ENCODE assay signal across 1 cellular context in genomic region chr12:46964496-46965098, GRCh38.
TF ChIP-seq lines count a peak whose summit lies in the region.

No MANE protein-coding gene starts in this region.

TF ChIP-seq in H1, 55 proteins besides CTCF, POLR2A, EP300 and RAD21 (continued from another document):
- no peak for TF ChIP-seq CHD7 (IDR thresholded peaks at IDR 0.05; ENCODE audit: insufficient replicate concordance, low read length)
- TF ChIP-seq RXRA (IDR thresholded peaks at IDR 0.05; ENCODE audit: insufficient read depth, low read depth, low read length): no peak
- TF ChIP-seq ASH2L (IDR thresholded peaks at IDR 0.05; ENCODE audit: low read length): no peak
- TF ChIP-seq, protein P1, sequence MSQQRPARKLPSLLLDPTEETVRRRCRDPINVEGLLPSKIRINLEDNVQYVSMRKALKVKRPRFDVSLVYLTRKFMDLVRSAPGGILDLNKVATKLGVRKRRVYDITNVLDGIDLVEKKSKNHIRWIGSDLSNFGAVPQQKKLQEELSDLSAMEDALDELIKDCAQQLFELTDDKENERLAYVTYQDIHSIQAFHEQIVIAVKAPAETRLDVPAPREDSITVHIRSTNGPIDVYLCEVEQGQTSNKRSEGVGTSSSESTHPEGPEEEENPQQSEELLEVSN (IDR thresholded peaks at IDR 0.05): peak; percentile 90
- no peak for TF ChIP-seq CBX8 (IDR thresholded peaks at IDR 0.05; ENCODE audit: borderline replicate concordance, low read depth, low read length)
- no peak for TF ChIP-seq FOSL1 (IDR thresholded peaks at IDR 0.05; ENCODE audit: insufficient read depth, low read depth, low read length)
- peak; percentile 37; the same call in 1 of the 2 replicates for TF ChIP-seq CHD2 (IDR thresholded peaks at IDR 0.05; ENCODE audit: low read length)
- peak; percentile 99 for TF ChIP-seq TEAD4 (IDR thresholded peaks at IDR 0.05; ENCODE audit: low read depth, low read length)
- TF ChIP-seq SIN3A (conservative IDR thresholded peaks at IDR 0.05 in 1 of 2, IDR thresholded peaks at IDR 0.05 in 1 of 2; ENCODE audit: low read depth in 1 of 2, low read length in 2 of 2): 0 out of 4 replicates have a peak, but pooled peaks of 1 of the 2 experiments have one; percentile 24
- no peak for TF ChIP-seq GABPA (IDR thresholded peaks at IDR 0.05; ENCODE audit: borderline replicate concordance, insufficient read depth, low read length)
- TF ChIP-seq, protein P2, sequence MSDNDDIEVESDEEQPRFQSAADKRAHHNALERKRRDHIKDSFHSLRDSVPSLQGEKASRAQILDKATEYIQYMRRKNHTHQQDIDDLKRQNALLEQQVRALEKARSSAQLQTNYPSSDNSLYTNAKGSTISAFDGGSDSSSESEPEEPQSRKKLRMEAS (IDR thresholded peaks at IDR 0.05): peak; percentile 82
- TF ChIP-seq USF2 (IDR thresholded peaks at IDR 0.05; ENCODE audit: low read length): no peak
- TF ChIP-seq SP1 (IDR thresholded peaks at IDR 0.05; ENCODE audit: low read depth, low read length): peak; percentile 57; the same call in 1 of the 2 replicates
- no peak for TF ChIP-seq YY1 (IDR thresholded peaks at IDR 0.05; ENCODE audit: low read depth, low read length)
- TF ChIP-seq CEBPB (IDR thresholded peaks at IDR 0.05; ENCODE audit: low read depth, low read length): no peak
- TF ChIP-seq RNF2 (IDR thresholded peaks at IDR 0.05; ENCODE audit: borderline replicate concordance, low read depth, low read length, missing control alignments, poor library complexity, severe bottlenecking): no peak
- no peak for TF ChIP-seq SAP30 (IDR thresholded peaks at IDR 0.05; ENCODE audit: insufficient read depth, insufficient replicate concordance, low read length)
